9 cellular contexts compared by ENCODE assay signal in genomic region chr6:42963855-42964605, GRCh38. TPM values are rescaled to one million over a fixed set of nuclear protein-coding genes. Genes with fewer than 3 reads are reported as not detected.
DNase-seq lines count a peak whose midpoint lies in the region; ATAC-seq and TF ChIP-seq lines count a peak whose summit lies in the region.
"Had no signal": no experiment of that assay in that cellular context is flagged by ENCODE, and none has a peak within 500 bp of the region (broad histone marks: within the 10 kb centered on the region; RNA-seq: fewer than 3 reads in every experiment).

No MANE protein-coding gene starts in this region.

- H3K4me3 ChIP-seq in AG09309 (ENCODE audit: control insufficient read depth, low read depth, low read length) (no peak overlapping the region), OCI-LY7 (ENCODE audit: low read depth, low read length, poor library complexity, severe bottlenecking) (no peak overlapping the region)
- H3K4me3 ChIP-seq: dorsolateral prefrontal cortex had no signal

- POLR2A ChIA-PET in OCI-LY7 (lab: Charles Lee), result interaction anchor here (0.6 to 0.8 kb wide), 2 partner anchors 13 to 15 kb away, joined by 3 to 9 read pairs; partner anchors contain the start of gene PEX6

- H3K9me2 ChIP-seq in OCI-LY7 (ENCODE audit: insufficient read depth, low read length), result no peaks in the 10 kb centered on the region

- H3K27ac ChIP-seq in OCI-LY7 (ENCODE audit: low read depth, low read length, poor library complexity, severe bottlenecking), result no peak overlapping the region

- H2AFZ ChIP-seq in OCI-LY7 (ENCODE audit: low read length), result no peak overlapping the region

- intact Hi-C loops in OCI-LY7 (cut with micrococcal nuclease; ENCODE audit: unreplicated experiment), result loop anchor here (1.0 kb wide), 1 partner anchor 63 kb away; no protein-coding TSS in a partner anchor

- TF ChIP-seq CTCF in AG09309 (IDR thresholded peaks at IDR 0.05; ENCODE audit: control insufficient read depth, insufficient read depth, low read depth, low read length, missing control alignments) (peak; percentile 30), GM12873 (IDR thresholded peaks at IDR 0.05; ENCODE audit: insufficient read depth, low read depth, low read length, missing control alignments) (peak; percentile 33), OCI-LY7 (conservative IDR thresholded peaks at IDR 0.05; ENCODE audit: low read length) (peak; percentile 64)

- BruUV-seq in OCI-LY7 (replicated peaks; lab: Mats Ljungman, UMichigan), result TSS peak; percentile 52

- peaks cover 15% of the 10 kb centered on the region; the same call in 1 of the 2 replicates for H3K36me3 ChIP-seq in OCI-LY7 (ENCODE audit: insufficient read depth, low read length)

- ATAC-seq in HG03045 (IDR thresholded peaks at IDR 0.05; ENCODE audit: unreplicated experiment), result no peak

- CTCF ChIA-PET in OCI-LY7 (lab: Charles Lee; ENCODE audit: unreplicated experiment), result no interaction called here

- no peak overlapping the region for H3K4me2 ChIP-seq in OCI-LY7 (ENCODE audit: low read length)

- no peaks in the 10 kb centered on the region for H3K79me2 ChIP-seq in OCI-LY7 (ENCODE audit: insufficient read depth, low read depth, low read length)

- no peaks in the 10 kb centered on the region for H4K20me1 ChIP-seq in OCI-LY7 (ENCODE audit: insufficient read depth, low read length)

- H3K4me1 ChIP-seq in OCI-LY7 (ENCODE audit: insufficient read depth, low read length, poor library complexity, severe bottlenecking), result no peaks in the 10 kb centered on the region

- no peak for DNase-seq in AG09309 (ENCODE audit: low read depth)
- DNase-seq in OCI-LY7 (ENCODE audit: low spot score), result peak; percentile 58
- peak; percentile 66 for DNase-seq in cerebellar cortex (ENCODE audit: low spot score)
- DNase-seq in stimulated activated CD4-positive, alpha-beta T cell treated with anti-CD3 and anti-CD28 coated beads, Interleukin-4, amount 100 ng/mL, for 1 hour, result peak; percentile 20
- DNase-seq in NCI-H1048 (lab: John Stamatoyannopoulos, UW), result no peak
- no peak for DNase-seq in retina

- no peaks in the 10 kb centered on the region for H3K9me3 ChIP-seq in OCI-LY7 (ENCODE audit: low read length)

RNA-seq across cellular contexts. Expression of gene GNMT, which starts 3.5 kb away (rescaled TPM):
- 1.7 TPM in 1 of 2 replicates, not detected in the other for total RNA-seq in OCI-LY7 (2014; rRNA removed; shearing (Covaris generic))
- 1.7 and 2.2 TPM in 2 replicates for total RNA-seq in OCI-LY7 (2022)

RNA-seq across cellular contexts. Expression of gene PEX6, which starts 15.0 kb away (rescaled TPM):
- 24.7 and 26.3 TPM in 2 replicates for total RNA-seq in OCI-LY7 (2014; rRNA removed; shearing (Covaris generic))
- total RNA-seq in OCI-LY7 (2022), result 22.4 and 23.8 TPM in 2 replicates

RNA-seq across cellular contexts. Expression of gene PPP2R5D, which starts 20.3 kb away (rescaled TPM):
- 29.1 and 35.0 TPM in 2 replicates for total RNA-seq in OCI-LY7 (2014; rRNA removed; shearing (Covaris generic))
- total RNA-seq in OCI-LY7 (2022), result 35.6 and 39.5 TPM in 2 replicates

RNA-seq across cellular contexts. Expression of gene CNPY3, which starts 34.8 kb away (rescaled TPM):
- 64.7 and 69.3 TPM in 2 replicates for total RNA-seq in OCI-LY7 (2014; rRNA removed; shearing (Covaris generic))
- 70.5 and 77.2 TPM in 2 replicates for total RNA-seq in OCI-LY7 (2022)

RNA-seq across cellular contexts. Expression of gene PTCRA, which starts 48.2 kb away (rescaled TPM):
- total RNA-seq in OCI-LY7 (2014; rRNA removed; shearing (Covaris generic)), result 0.72 and 0.85 TPM in 2 replicates
- 0.91 TPM in 1 of 2 replicates, not detected in the other for total RNA-seq in OCI-LY7 (2022)

Comparison
In these comparisons a context has a peak if more than half of its experiments do, and no peak if none do; other contexts are left out.
1. DNase-seq: peak in OCI-LY7 (single experiment), cerebellar cortex (single experiment) and stimulated activated CD4-positive, alpha-beta T cell treated with anti-CD3 and anti-CD28 coated beads, Interleukin-4, amount 100 ng/mL, for 1 hour (single experiment); none in AG09309 (single experiment), NCI-H1048 (single experiment) and retina (single experiment).
2. Peak in every context shown above with its lines, with median percentiles within 50 percentile points of each other: CTCF ChIP-seq.